ENCODE assay signal across 9 cellular contexts in the genomic region with DNA sequence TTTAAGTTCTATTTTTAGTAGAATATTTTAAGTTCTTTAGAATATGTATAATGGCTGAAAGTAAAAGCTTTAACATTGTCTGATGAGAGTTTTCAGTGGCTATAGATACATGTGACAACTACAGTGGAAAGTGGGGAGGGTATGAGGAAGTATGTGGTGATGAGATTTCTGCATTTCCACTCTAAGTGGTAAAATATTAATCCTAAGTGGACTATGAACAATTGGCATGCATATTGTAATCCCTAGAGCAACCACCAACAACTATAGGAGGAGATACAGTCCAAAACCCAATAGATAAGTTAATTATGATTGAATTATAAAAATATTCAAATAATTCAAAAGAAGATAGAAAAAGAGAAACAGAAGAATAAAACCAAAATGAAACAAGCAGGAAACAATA.
"Had no signal": no experiment of that assay in that cellular context is flagged by ENCODE, and none has a peak within 500 bp of the region (broad histone marks: within the 10 kb centered on the region; RNA-seq: fewer than 3 reads in every experiment).

No MANE protein-coding gene starts in this region.

- FAIRE-seq: K562 had no signal

- H3K36me3 ChIP-seq: HAP-1 had no signal

- DNase-seq: GM23248, GOT3, H7, HFFc6, IMR-90 had no signal

- H3K4me3 ChIP-seq: GM23248, HAP-1, K562 had no signal

- H3K9ac ChIP-seq: GM23248 had no signal

- H3K27ac ChIP-seq: GM23248, HL-60 had no signal

- ATAC-seq: HCT116, K562 had no signal

- H2AFZ ChIP-seq: GM23248 had no signal

- H3K4me1 ChIP-seq: HAP-1 had no signal

- H3K9me3 ChIP-seq: HAP-1 had no signal
